ENCODE assay signal across 14 cellular contexts in genomic region chr5:122907238-122907637, GRCh38.
DNase-seq lines count a peak whose midpoint lies in the region; TF ChIP-seq lines count a peak whose summit lies in the region.
"Had no signal": no experiment of that assay in that cellular context is flagged by ENCODE, and none has a peak within 500 bp of the region (broad histone marks: within the 10 kb centered on the region; RNA-seq: fewer than 3 reads in every experiment).

No MANE protein-coding gene starts in this region.

- H3K27ac Mint-ChIP-seq in activated CD4-positive, alpha-beta T cell treated with anti-CD3 and anti-CD28 coated beads, Interleukin-2, amount 10 ng/mL, durations not matched to agents 7 days and 5 days: no peak overlapping the region
- H3K27ac Mint-ChIP-seq: activated naive CD4-positive, alpha-beta T cell treated with anti-CD3 and anti-CD28 coated beads, Interleukin-2, amount 10 ng/mL, durations not matched to agents 7 days and 5 days had no signal

- TF ChIP-seq CTCF in astrocyte of the spinal cord (IDR thresholded peaks at IDR 0.05; ENCODE audit: low read depth, low read length) (no peak), adrenal gland (IDR thresholded peaks at IDR 0.05) (no peak)

- H3K4me3 Mint-ChIP-seq in activated CD4-positive, alpha-beta T cell treated with anti-CD3 and anti-CD28 coated beads, Interleukin-2, amount 10 ng/mL, durations not matched to agents 7 days and 5 days: no peak overlapping the region
- H3K4me3 Mint-ChIP-seq: activated naive CD4-positive, alpha-beta T cell treated with anti-CD3 and anti-CD28 coated beads, Interleukin-2, amount 10 ng/mL, durations not matched to agents 7 days and 5 days had no signal

- POLR2A ChIA-PET in activated CD4-positive, alpha-beta T cell treated with anti-CD3 and anti-CD28 coated beads, Interleukin-2, amount 10 ng/mL, durations not matched to agents 7 days and 5 days (lab: Charles Lee): no interaction called here

- peak; percentile 22 for DNase-seq in ACHN
- peak; percentile 20 for DNase-seq in HS-5 (ENCODE audit: low read depth)
- DNase-seq in astrocyte of the spinal cord (ENCODE audit: low read depth, low spot score): peak; percentile 29
- DNase-seq in islet precursor cell: peak; percentile 88
- DNase-seq in activated CD4-positive, alpha-beta T cell treated with anti-CD3 and anti-CD28 coated beads, Interleukin-2, amount 10 ng/mL, durations not matched to agents 7 days and 5 days: no peak
- DNase-seq in superior temporal gyrus (ENCODE audit: extremely low spot score): no peak
- DNase-seq in adrenal gland: no peak
- DNase-seq in KBM-7: no peak
- DNase-seq: activated naive CD4-positive, alpha-beta T cell treated with anti-CD3 and anti-CD28 coated beads, Interleukin-2, amount 10 ng/mL, durations not matched to agents 7 days and 5 days; DMS79; hippocampal formation; MG63; Peyer's patch had no signal

- peaks cover 6% of the 10 kb centered on the region for H3K4me1 Mint-ChIP-seq in activated CD4-positive, alpha-beta T cell treated with anti-CD3 and anti-CD28 coated beads, Interleukin-2, amount 10 ng/mL, durations not matched to agents 7 days and 5 days

- H3K4me3 ChIP-seq in astrocyte of the spinal cord (ENCODE audit: low read depth, low read length): no peak overlapping the region
- H3K4me3 ChIP-seq in adrenal gland: no peak overlapping the region
- H3K4me3 ChIP-seq: MG63, ovary, Peyer's patch had no signal

- no peaks in the 10 kb centered on the region for H3K36me3 ChIP-seq in adrenal gland (replicated peaks in 1 of 2)
- H3K36me3 ChIP-seq: MG63, ovary, Peyer's patch had no signal

- no peaks in the 10 kb centered on the region for H3K27me3 ChIP-seq in adrenal gland
- H3K27me3 ChIP-seq: MG63, ovary, Peyer's patch had no signal

- H3K9me3 ChIP-seq in adrenal gland (replicated peaks in 1 of 3): no peaks in the 10 kb centered on the region
- H3K9me3 ChIP-seq: MG63, ovary, Peyer's patch had no signal

- H3K27me3 Mint-ChIP-seq in activated CD4-positive, alpha-beta T cell treated with anti-CD3 and anti-CD28 coated beads, Interleukin-2, amount 10 ng/mL, durations not matched to agents 7 days and 5 days: no peaks in the 10 kb centered on the region
- H3K27me3 Mint-ChIP-seq: activated naive CD4-positive, alpha-beta T cell treated with anti-CD3 and anti-CD28 coated beads, Interleukin-2, amount 10 ng/mL, durations not matched to agents 7 days and 5 days had no signal

- H3K9me3 Mint-ChIP-seq in activated CD4-positive, alpha-beta T cell treated with anti-CD3 and anti-CD28 coated beads, Interleukin-2, amount 10 ng/mL, durations not matched to agents 7 days and 5 days: no peaks in the 10 kb centered on the region
- H3K9me3 Mint-ChIP-seq: activated naive CD4-positive, alpha-beta T cell treated with anti-CD3 and anti-CD28 coated beads, Interleukin-2, amount 10 ng/mL, durations not matched to agents 7 days and 5 days had no signal

- CTCF ChIA-PET in activated CD4-positive, alpha-beta T cell treated with anti-CD3 and anti-CD28 coated beads, Interleukin-2, amount 10 ng/mL, durations not matched to agents 7 days and 5 days (lab: Charles Lee): interaction anchor here (0.6 kb wide), 1 partner anchor 108 kb away, joined by 4 read pairs; no protein-coding TSS in a partner anchor

- H3K4me1 ChIP-seq in adrenal gland (replicated peaks in 1 of 2): no peaks in the 10 kb centered on the region
- H3K4me1 ChIP-seq: Peyer's patch had no signal

- no peaks in the 10 kb centered on the region for H3K36me3 Mint-ChIP-seq in activated CD4-positive, alpha-beta T cell treated with anti-CD3 and anti-CD28 coated beads, Interleukin-2, amount 10 ng/mL, durations not matched to agents 7 days and 5 days (ENCODE audit: low read depth)
- H3K36me3 Mint-ChIP-seq: activated naive CD4-positive, alpha-beta T cell treated with anti-CD3 and anti-CD28 coated beads, Interleukin-2, amount 10 ng/mL, durations not matched to agents 7 days and 5 days had no signal

- TF ChIP-seq POLR2A in adrenal gland (IDR thresholded peaks at IDR 0.05): no peak

- in situ Hi-C loops in ACHN (cut with HindIII; ENCODE audit: low pct_ligation_motif_present, low pct_unique_long_range_greater_than_20kb, low sequenced_read_pairs) (no loop called here), astrocyte of the spinal cord (cut with HindIII; ENCODE audit: low sequenced_read_pairs) (no loop called here), KBM-7 (cut with MboI; ENCODE audit: low pct_unique_long_range_greater_than_20kb, low sequenced_read_pairs) (no loop called here)

- intact Hi-C loops in adrenal gland (cut with DNase I): no loop called here

- WGBS in adrenal gland, 4 donors: 78 to 87% (median 86%) methylated on average over 4 of the region's 4 CpGs

- no peak overlapping the region for H3K27ac ChIP-seq in adrenal gland
- H3K27ac ChIP-seq: ovary, Peyer's patch had no signal

Comparison
In these comparisons a context has a peak if more than half of its experiments do, and no peak if none do; other contexts are left out.
1. DNase-seq: peak in ACHN (single experiment), HS-5 (single experiment), astrocyte of the spinal cord (single experiment) and islet precursor cell (single experiment); none in activated CD4-positive, alpha-beta T cell treated with anti-CD3 and anti-CD28 coated beads, Interleukin-2, amount 10 ng/mL, durations not matched to agents 7 days and 5 days (single experiment), superior temporal gyrus (single experiment), adrenal gland (0 of 7) and KBM-7 (single experiment).